19 cellular contexts compared by ENCODE assay signal in the genomic region with DNA sequence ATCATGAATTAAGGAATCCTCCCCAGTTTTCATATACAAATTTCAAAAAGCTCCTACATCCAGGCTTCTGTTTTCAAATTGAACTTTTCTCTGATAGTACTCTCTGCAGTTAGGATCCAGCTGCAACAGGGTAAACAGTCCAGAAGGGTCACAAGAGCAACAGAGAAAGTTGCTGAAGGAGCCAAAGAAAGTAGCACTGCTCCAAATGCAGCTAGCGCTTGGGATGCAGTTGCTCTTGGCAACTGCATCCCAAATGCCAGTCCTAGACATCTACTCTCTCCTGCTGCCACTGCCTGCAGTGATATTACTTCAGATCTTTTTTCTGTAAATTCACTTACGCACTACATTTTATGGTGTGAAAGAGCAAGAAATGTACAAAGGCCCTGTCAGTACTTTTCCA. TPM values are rescaled to one million over a fixed set of nuclear protein-coding genes. Genes with fewer than 3 reads are reported as not detected.
"Had no signal": no experiment of that assay in that cellular context is flagged by ENCODE, and none has a peak within 500 bp of the region (broad histone marks: within the 10 kb centered on the region; RNA-seq: fewer than 3 reads in every experiment).

No MANE protein-coding gene starts in this region.

- FAIRE-seq: small intestine had no signal

- H3K27me3 ChIP-seq: esophagus muscularis mucosa, gastrocnemius medialis, right atrium auricular region, suprapubic skin, tibial artery, upper lobe of left lung, uterus had no signal

- H3K36me3 ChIP-seq: gastrocnemius medialis, left ventricle myocardium inferior, lower lobe of right lung, right atrium auricular region, tibial artery, upper lobe of left lung, uterus had no signal

- ATAC-seq: effector memory CD8-positive, alpha-beta T cell; gastrocnemius medialis; lower lobe of right lung; naive thymus-derived CD4-positive, alpha-beta T cell had no signal

- H3K9me3 ChIP-seq: esophagus muscularis mucosa, gastrocnemius medialis, left ventricle myocardium inferior, lower lobe of right lung, right atrium auricular region, suprapubic skin, tibial artery, upper lobe of left lung, uterus had no signal

- H3K4me3 ChIP-seq: esophagus muscularis mucosa, gastrocnemius medialis, left ventricle myocardium inferior, lower lobe of right lung, right atrium auricular region, suprapubic skin, tibial artery, upper lobe of left lung, uterus had no signal

- DNase-seq: effector memory CD8-positive, alpha-beta T cell; gastrocnemius medialis; glutamatergic neuron; islet precursor cell; left ventricle myocardium inferior; lower lobe of right lung; mesendoderm; naive thymus-derived CD4-positive, alpha-beta T cell; nephron progenitor cell; small intestine; stimulated activated CD4-positive, alpha-beta T cell treated with anti-CD3 and anti-CD28 coated beads, Interleukin-12 subunit alpha, Interleukin-12 subunit beta, amount 100 ng/mL, for 4 hours; stimulated activated naive CD4-positive, alpha-beta T cell treated with Interleukin-2 at 50 U/mL for 16 hours; tibial artery; upper lobe of left lung; uterus had no signal

- H3K27ac ChIP-seq: epithelial cell of prostate, esophagus muscularis mucosa, gastrocnemius medialis, left ventricle myocardium inferior, lower lobe of right lung, right atrium auricular region, suprapubic skin, tibial artery, upper lobe of left lung, uterus had no signal

- H3K4me1 ChIP-seq: gastrocnemius medialis, left ventricle myocardium inferior, lower lobe of right lung, right atrium auricular region, suprapubic skin, tibial artery, upper lobe of left lung, uterus had no signal

RNA-seq across cellular contexts. Expression of a gene that starts 14.6 kb away (rescaled TPM):
- total RNA-seq: left ventricle myocardium inferior; naive thymus-derived CD4-positive, alpha-beta T cell had no signal
- polyA plus RNA-seq: naive thymus-derived CD4-positive, alpha-beta T cell had no signal
